ENCODE assay signal across 1 cellular context in genomic region chr1:39410915-39411436, GRCh38.
TF ChIP-seq lines count a peak whose summit lies in the region.

No MANE protein-coding gene starts in this region.

TF ChIP-seq in H1, 55 proteins besides CTCF, POLR2A, EP300 and RAD21 (continued from another document):
- TF ChIP-seq CHD7 (IDR thresholded peaks at IDR 0.05; ENCODE audit: insufficient replicate concordance, low read length) (no peak), SIN3A (conservative IDR thresholded peaks at IDR 0.05 in 1 of 2, IDR thresholded peaks at IDR 0.05 in 1 of 2; ENCODE audit: low read depth in 1 of 2, low read length in 2 of 2) (peak in 1 of 2 experiments; percentile 50; a peak in 2 of 4 replicates), YY1 (IDR thresholded peaks at IDR 0.05; ENCODE audit: low read depth, low read length) (no peak), ATF3 (IDR thresholded peaks at IDR 0.05; ENCODE audit: insufficient read depth, low read depth, low read length) (no peak)
